ENCODE assay signal across 1 cellular context in the genomic region with DNA sequence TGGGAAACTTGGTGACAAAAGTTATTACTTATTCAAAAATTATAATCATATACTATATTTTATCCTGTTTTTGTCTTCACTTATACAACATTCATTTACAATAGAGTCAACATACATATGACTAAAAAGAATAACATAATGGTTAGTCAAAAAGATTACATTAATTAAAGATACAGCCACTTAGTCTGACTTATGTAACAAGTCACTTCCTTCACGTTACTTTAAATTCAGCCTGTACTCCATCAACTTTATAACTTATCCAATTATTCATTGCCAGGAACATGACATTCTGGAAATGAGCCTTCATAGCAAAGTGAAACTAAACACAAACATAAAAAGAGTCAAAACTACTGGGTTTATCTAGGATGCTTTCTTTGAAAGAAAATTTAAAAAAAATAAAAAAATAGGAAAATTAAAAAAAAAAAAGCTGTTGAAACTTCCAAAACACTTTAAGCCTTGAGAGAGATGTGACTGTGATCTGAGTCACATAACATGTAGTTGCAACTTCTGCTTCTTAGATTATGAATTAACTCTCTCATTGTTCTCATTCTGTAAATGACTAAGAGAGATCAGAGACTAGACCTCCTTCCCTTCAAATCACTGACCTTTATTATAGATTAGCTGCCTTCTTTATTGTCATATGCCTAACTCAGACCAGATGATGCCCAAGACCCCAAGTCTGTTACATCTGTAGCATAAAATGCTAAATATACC.
TF ChIP-seq lines count a peak whose summit lies in the region.

No MANE protein-coding gene starts in this region.

TF ChIP-seq in K562, 482 proteins besides CTCF, POLR2A, EP300 and RAD21 (continued from another document):
- TF ChIP-seq HOMEZ (CRISPR knock-in tag; IDR thresholded peaks at IDR 0.05) (no peak), BRCA1 (IDR thresholded peaks at IDR 0.05) (no peak), BRCA1 (CRISPR knock-in tag; IDR thresholded peaks at IDR 0.05) (no peak), SIN3B (IDR thresholded peaks at IDR 0.05; ENCODE audit: low read depth) (no peak), TAL1 (IDR thresholded peaks at IDR 0.05) (no peak), BDP1 (IDR thresholded peaks at IDR 0.05; ENCODE audit: insufficient read depth, insufficient read length) (no peak), LEF1 (IDR thresholded peaks at IDR 0.05) (no peak)
- TF ChIP-seq, protein P1, sequence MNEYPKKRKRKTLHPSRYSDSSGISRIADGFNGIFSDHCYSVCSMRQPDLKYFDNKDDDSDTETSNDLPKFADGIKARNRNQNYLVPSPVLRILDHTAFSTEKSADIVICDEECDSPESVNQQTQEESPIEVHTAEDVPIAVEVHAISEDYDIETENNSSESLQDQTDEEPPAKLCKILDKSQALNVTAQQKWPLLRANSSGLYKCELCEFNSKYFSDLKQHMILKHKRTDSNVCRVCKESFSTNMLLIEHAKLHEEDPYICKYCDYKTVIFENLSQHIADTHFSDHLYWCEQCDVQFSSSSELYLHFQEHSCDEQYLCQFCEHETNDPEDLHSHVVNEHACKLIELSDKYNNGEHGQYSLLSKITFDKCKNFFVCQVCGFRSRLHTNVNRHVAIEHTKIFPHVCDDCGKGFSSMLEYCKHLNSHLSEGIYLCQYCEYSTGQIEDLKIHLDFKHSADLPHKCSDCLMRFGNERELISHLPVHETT (CRISPR knock-in tag; conservative IDR thresholded peaks at IDR 0.05 in 1 of 2, IDR thresholded peaks at IDR 0.05 in 1 of 2), result no peak
